29 cellular contexts compared by ENCODE assay signal in the genomic region with DNA sequence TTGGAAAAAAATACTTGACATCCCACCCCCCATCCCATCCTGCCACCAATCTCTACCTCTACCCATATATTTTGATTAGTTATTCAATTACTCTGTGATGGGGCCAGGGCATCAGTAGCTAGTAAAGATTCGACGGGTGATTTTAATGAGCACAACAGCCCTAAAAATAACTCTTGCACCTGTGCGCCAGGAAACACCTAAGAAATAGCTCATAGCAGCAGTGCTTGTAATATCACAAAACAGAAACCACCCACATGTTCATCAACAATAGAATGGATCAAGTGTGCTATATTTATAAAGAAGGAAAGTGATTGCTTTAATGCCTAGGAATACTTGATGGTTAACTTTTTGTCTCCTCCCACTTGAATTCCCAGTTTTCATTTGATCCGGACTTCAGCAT.
"Had no signal": no experiment of that assay in that cellular context is flagged by ENCODE, and none has a peak within 500 bp of the region (broad histone marks: within the 10 kb centered on the region; RNA-seq: fewer than 3 reads in every experiment).

No MANE protein-coding gene starts in this region.

- H3K36me3 ChIP-seq: ascending aorta, breast epithelium, cardiac muscle cell, colonic mucosa, WERI-Rb-1 had no signal

- DNase-seq: activated B cell treated with CpG ODN at 0.5 μM for 24 hours; activated CD4-positive, alpha-beta memory T cell treated with anti-CD3 and anti-CD28 coated beads for 36 hours; activated CD4-positive, alpha-beta T cell treated with anti-CD3 and anti-CD28 coated beads for 48 hours; activated CD4-positive, alpha-beta T cell treated with anti-CD3 and anti-CD28 coated beads, Interleukin-2, amount 50 U/mL, for 1 hour; activated CD8-positive, alpha-beta memory T cell treated with anti-CD3 and anti-CD28 coated beads, Interleukin-2, amount 10 ng/mL, durations not matched to agents 7 days and 5 days; activated CD8-positive, alpha-beta memory T cell treated with anti-CD3 and anti-CD28 coated beads, Interleukin-2, amount 50 U/mL, for 4 hours; activated CD8-positive, alpha-beta T cell treated with anti-CD3 and anti-CD28 coated beads, Interleukin-2, amount 10 ng/mL, durations not matched to agents 7 days and 5 days; activated gamma-delta T cell; activated naive CD4-positive, alpha-beta T cell; activated naive CD4-positive, alpha-beta T cell treated with anti-CD3 and anti-CD28 coated beads, Interleukin-2, amount 10 ng/mL, durations not matched to agents 7 days and 5 days; activated naive CD8-positive, alpha-beta T cell treated with anti-CD3 and anti-CD28 coated beads, Interleukin-2, amount 10 ng/mL, durations not matched to agents 7 days and 5 days; activated T-cell treated with anti-CD3 and anti-CD28 coated beads for 4 hours; activated T-cell treated with anti-CD3 and anti-CD28 coated beads, Interleukin-2, amount 50 U/mL, for 24 hours; activated T-cell treated with anti-CD3 and anti-CD28 coated beads, Interleukin-2, amount 50 U/mL, for 72 hours; central memory CD4-positive, alpha-beta T cell; cerebellar nuclear complex; colonic mucosa; effector CD8-positive, alpha-beta T cell; foreskin fibroblast; head of caudate nucleus; hippocampal formation; T1000; WERI-Rb-1 had no signal

- ATAC-seq: activated CD4-positive, CD25-positive, alpha-beta regulatory T cell treated with anti-CD3 and anti-CD28 coated beads, Interleukin-2, amount 50 U/mL, for 24 hours; activated CD8-positive, alpha-beta memory T cell treated with anti-CD3 and anti-CD28 coated beads, Interleukin-2, amount 10 ng/mL, durations not matched to agents 7 days and 5 days; activated CD8-positive, alpha-beta T cell treated with anti-CD3 and anti-CD28 coated beads, Interleukin-2, amount 10 ng/mL, durations not matched to agents 7 days and 5 days; activated naive CD4-positive, alpha-beta T cell treated with anti-CD3 and anti-CD28 coated beads, Interleukin-2, amount 50 U/mL, for 72 hours; activated T-cell treated with anti-CD3 and anti-CD28 coated beads, Interleukin-2, amount 50 U/mL, for 72 hours had no signal

- H3K4me1 ChIP-seq: ascending aorta, breast epithelium, colonic mucosa had no signal

- H3K27ac ChIP-seq: ascending aorta, breast epithelium, cardiac muscle cell, colonic mucosa, epithelial cell of prostate, WERI-Rb-1 had no signal

- H3K9me3 ChIP-seq: ascending aorta, breast epithelium, colonic mucosa had no signal

- H3K4me3 ChIP-seq: ascending aorta, breast epithelium, cardiac muscle cell, colonic mucosa had no signal

- H3K27me3 ChIP-seq: ascending aorta, breast epithelium, cardiac muscle cell, colonic mucosa had no signal
